In the genomic region with DNA sequence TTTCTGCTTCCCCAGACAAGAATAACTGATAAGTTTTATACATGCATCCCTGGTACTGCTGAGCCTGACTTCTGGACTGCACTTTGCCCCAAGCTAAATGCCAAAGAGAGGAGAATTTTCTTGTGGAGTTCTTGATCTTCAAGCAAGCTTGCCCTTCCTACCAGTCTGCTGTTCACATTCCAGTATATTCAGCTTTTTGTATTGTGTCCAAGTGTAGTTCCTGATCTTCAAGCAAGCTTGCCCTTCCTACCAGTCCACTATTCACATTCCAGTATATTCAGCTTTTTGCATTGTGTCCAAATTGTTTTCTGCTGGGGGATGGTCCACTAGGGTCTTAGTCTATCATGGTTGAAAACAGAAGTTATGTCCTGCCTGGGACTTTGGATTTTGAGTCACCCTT, we compare ENCODE assay signal across 9 cellular contexts. TPM values are rescaled to one million over a fixed set of nuclear protein-coding genes. Genes with fewer than 3 reads are reported as not detected.
DNase-seq lines count a peak whose midpoint lies in the region; ATAC-seq, FAIRE-seq and TF ChIP-seq lines count a peak whose summit lies in the region.
"Had no signal": no experiment of that assay in that cellular context is flagged by ENCODE, and none has a peak within 500 bp of the region (broad histone marks: within the 10 kb centered on the region; RNA-seq: fewer than 3 reads in every experiment).

No MANE protein-coding gene starts in this region.

- FAIRE-seq in GM19239 (lab: Jason Lieb, UNC) (peak; percentile 69), small intestine (lab: Jason Lieb, UNC) (no peak)

- no peak for DNase-seq in GM19239 (ENCODE audit: insufficient read length, low spot score)
- DNase-seq in T-cell = no peak
- no peak for DNase-seq in foreskin keratinocyte
- DNase-seq in small intestine = peak; percentile 28
- DNase-seq in caudate nucleus (lab: John Stamatoyannopoulos, UW) = no peak
- DNase-seq: NCI-H524 had no signal

- H3K27me3 Mint-ChIP-seq in T-cell = peaks cover 12 to 16% of the 10 kb centered on the region in 2 donors

- TF ChIP-seq CTCF in foreskin keratinocyte (conservative IDR thresholded peaks at IDR 0.05) = no peak

- H3K27ac ChIP-seq in foreskin keratinocyte (peak overlapping the region; percentile 97), small intestine (ENCODE audit: low read depth in 1 of 2, low read length in 1 of 2) (peak overlapping the region in 1 of 2 donors; percentile 91), caudate nucleus (ENCODE audit: low read depth, low read length) (no peak overlapping the region)

- peak overlapping the region in 1 of 2 donors; percentile 98 for H3K4me3 ChIP-seq in small intestine (ENCODE audit: low read depth in 1 of 2, low read length in 2 of 2)

- peak overlapping the region; percentile 96 to 99 (median 99) for H3K4me3 Mint-ChIP-seq in T-cell

- ATAC-seq in T-cell (replicated peaks in 1 of 4) = no peak
- ATAC-seq in foreskin keratinocyte = no peak
- ATAC-seq in GM18909 (IDR thresholded peaks at IDR 0.05; ENCODE audit: poor library complexity, unreplicated experiment) = no peak
- ATAC-seq in GM18861 (IDR thresholded peaks at IDR 0.05; ENCODE audit: unreplicated experiment) = no peak
- no peak for ATAC-seq in HG03565 (IDR thresholded peaks at IDR 0.05; ENCODE audit: unreplicated experiment)

- H3K4me1 ChIP-seq in foreskin keratinocyte (peaks cover 8% of the 10 kb centered on the region), small intestine (ENCODE audit: control insufficient read depth in 2 of 2, insufficient read depth in 1 of 2, low read depth in 1 of 2, low read length in 1 of 2) (peaks cover 0 to 5% of the 10 kb centered on the region in 2 donors)

- H3K9me3 Mint-ChIP-seq in T-cell = no peaks in the 10 kb centered on the region

- peak overlapping the region; percentile 99 for H3K27ac Mint-ChIP-seq in T-cell

- peaks cover 12% of the 10 kb centered on the region for H3K36me3 Mint-ChIP-seq in T-cell

- peaks cover 11% of the 10 kb centered on the region for H3K27me3 ChIP-seq in foreskin keratinocyte
- H3K27me3 ChIP-seq in small intestine (ENCODE audit: control insufficient read depth in 2 of 2, insufficient read depth in 2 of 2, low read length in 2 of 2) = no peaks in the 10 kb centered on the region

- H3K9me3 ChIP-seq in small intestine (ENCODE audit: control insufficient read depth, low read depth) = no peaks in the 10 kb centered on the region

- H3K36me3 ChIP-seq in small intestine (ENCODE audit: control insufficient read depth in 2 of 2, insufficient read depth in 2 of 2, low read length in 2 of 2) = no peaks in the 10 kb centered on the region

- POLR2A ChIA-PET in T-cell (lab: Charles Lee) = no interaction called here

- CTCF ChIA-PET in T-cell (lab: Charles Lee) = interaction anchor here in 1 of 2 donors (0.9 kb wide), 1 partner anchor 135 kb away, joined by 3 read pairs; no protein-coding TSS in a partner anchor

- H3K4me1 Mint-ChIP-seq in T-cell = peaks cover 38 to 43% (median 41%) of the 10 kb centered on the region in 3 donors

RNA-seq across cellular contexts. Expression of gene TSEN15, which starts 0.9 kb away (rescaled TPM):
- total RNA-seq in T-cell (10 to 100 TPM; 22.1 to 39.8 (median 35.4) TPM), foreskin keratinocyte (47.5 and 54.4 TPM in 2 replicates)
- polyA plus RNA-seq in foreskin keratinocyte (40.5 and 41.2 TPM in 2 replicates), small intestine (10 to 100 TPM in 1 of 3 donors, 1 to 10 TPM in 2; 7.6 to 21.8 (median 8.9) TPM)

RNA-seq across cellular contexts. Expression of gene COLGALT2, which starts 13.1 kb away (rescaled TPM):
- total RNA-seq in T-cell (1 to 10 TPM in 3 of 5 donors, under 1 TPM in 2; 0.35 to 4.0 (median 1.1) TPM), foreskin keratinocyte (0.04 TPM in 1 of 2 replicates, not detected in the other)
- polyA plus RNA-seq in foreskin keratinocyte (0.01 TPM in 2 replicates), small intestine (under 1 TPM in 1 of 3 donors, not detected in 2; 0.43 TPM)
